Comparison of ENCODE assay signal across 11 cellular contexts in the genomic region with DNA sequence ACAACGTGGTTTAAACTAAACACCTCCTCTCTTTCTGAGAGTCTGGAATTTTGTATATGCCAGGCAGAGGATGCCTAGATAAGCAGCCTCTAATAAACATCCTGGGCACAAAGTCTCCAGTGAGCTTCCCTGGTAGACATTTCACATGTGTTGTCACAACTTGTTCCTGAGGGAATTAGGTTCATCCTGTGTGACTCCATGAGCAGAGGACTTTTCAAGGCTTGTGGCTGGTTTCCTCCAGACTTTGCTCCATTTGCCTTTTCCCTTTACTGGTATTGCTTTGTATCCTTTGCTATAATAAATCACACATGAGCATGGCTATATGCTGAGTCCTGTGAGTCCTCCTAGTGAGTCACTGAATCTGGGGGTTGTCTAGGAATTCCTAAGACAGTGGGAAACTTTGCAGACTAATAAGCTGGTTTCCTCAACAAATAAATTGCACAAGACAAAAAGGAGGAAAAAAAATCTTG.
DNase-seq lines count a peak whose midpoint lies in the region; ATAC-seq and TF ChIP-seq lines count a peak whose summit lies in the region.
"Had no signal": no experiment of that assay in that cellular context is flagged by ENCODE, and none has a peak within 500 bp of the region (broad histone marks: within the 10 kb centered on the region; RNA-seq: fewer than 3 reads in every experiment).

No MANE protein-coding gene starts in this region.

- intact Hi-C loops in left ventricle myocardium superior (cut with micrococcal nuclease), result no loop called here
- intact Hi-C loops in activated CD4-positive, alpha-beta memory T cell treated with anti-CD3 and anti-CD28 coated beads for 36 hours (cut with micrococcal nuclease), result no loop called here

- H3K4me1 Mint-ChIP-seq in activated CD4-positive, alpha-beta memory T cell treated with anti-CD3 and anti-CD28 coated beads for 36 hours (ENCODE audit: low read depth), result no peaks in the 10 kb centered on the region
- H3K4me1 Mint-ChIP-seq: IgD-negative memory B cell; stimulated activated naive CD8-positive, alpha-beta T cell treated with anti-CD3 and anti-CD28 coated beads, Interleukin-15, amount 100 ng/mL, for 72 hours had no signal

- no peaks in the 10 kb centered on the region for H3K36me3 ChIP-seq in suprapubic skin

- CTCF ChIA-PET in activated CD4-positive, alpha-beta memory T cell treated with anti-CD3 and anti-CD28 coated beads for 36 hours (lab: Charles Lee), result no interaction called here

- no peak overlapping the region for H3K27ac ChIP-seq in suprapubic skin

- no peak overlapping the region for H3K27ac Mint-ChIP-seq in activated CD4-positive, alpha-beta memory T cell treated with anti-CD3 and anti-CD28 coated beads for 36 hours
- H3K27ac Mint-ChIP-seq: IgD-negative memory B cell; stimulated activated naive CD8-positive, alpha-beta T cell treated with anti-CD3 and anti-CD28 coated beads, Interleukin-15, amount 100 ng/mL, for 72 hours had no signal

- DNase-seq in HK-2 (ENCODE audit: unreplicated experiment), result peak; percentile 8
- DNase-seq in amniotic stem cell (lab: John Stamatoyannopoulos, UW), result peak; percentile 55
- DNase-seq in foreskin fibroblast, result peak; percentile 90 to 93
- DNase-seq in stromal cell of bone marrow (ENCODE audit: low read depth), result peak; percentile 84
- no peak for DNase-seq in suprapubic skin (ENCODE audit: low spot score in 2 of 2)
- no peak for DNase-seq in left ventricle myocardium superior
- no peak for DNase-seq in activated CD4-positive, alpha-beta memory T cell treated with anti-CD3 and anti-CD28 coated beads for 36 hours
- DNase-seq: NCI-H1694; stimulated activated CD4-positive, alpha-beta T cell treated with anti-CD3 and anti-CD28 coated beads, Interleukin-4, amount 100 ng/mL, for 4 hours; stimulated activated naive CD8-positive, alpha-beta T cell treated with anti-CD3 and anti-CD28 coated beads, Interleukin-15, amount 100 ng/mL, for 72 hours had no signal

- H3K4me3 ChIP-seq in foreskin fibroblast (ENCODE audit: low read depth in 1 of 2, low read length in 2 of 2) (no peak overlapping the region), suprapubic skin (no peak overlapping the region)

- ATAC-seq in left ventricle myocardium superior, result no peak
- ATAC-seq: stimulated activated naive CD8-positive, alpha-beta T cell treated with anti-CD3 and anti-CD28 coated beads, Interleukin-15, amount 100 ng/mL, for 72 hours had no signal

- no peak for TF ChIP-seq POLR2A in suprapubic skin (IDR thresholded peaks at IDR 0.05)

- POLR2A ChIA-PET in activated CD4-positive, alpha-beta memory T cell treated with anti-CD3 and anti-CD28 coated beads for 36 hours (lab: Charles Lee), result no interaction called here

- H3K4me3 Mint-ChIP-seq in activated CD4-positive, alpha-beta memory T cell treated with anti-CD3 and anti-CD28 coated beads for 36 hours, result no peak overlapping the region
- H3K4me3 Mint-ChIP-seq: IgD-negative memory B cell; stimulated activated naive CD8-positive, alpha-beta T cell treated with anti-CD3 and anti-CD28 coated beads, Interleukin-15, amount 100 ng/mL, for 72 hours had no signal

- no peaks in the 10 kb centered on the region for H3K36me3 Mint-ChIP-seq in activated CD4-positive, alpha-beta memory T cell treated with anti-CD3 and anti-CD28 coated beads for 36 hours
- H3K36me3 Mint-ChIP-seq: IgD-negative memory B cell had no signal

- H3K4me1 ChIP-seq in suprapubic skin, result no peaks in the 10 kb centered on the region

- no peaks in the 10 kb centered on the region for H3K9me3 Mint-ChIP-seq in activated CD4-positive, alpha-beta memory T cell treated with anti-CD3 and anti-CD28 coated beads for 36 hours
- H3K9me3 Mint-ChIP-seq: stimulated activated naive CD8-positive, alpha-beta T cell treated with anti-CD3 and anti-CD28 coated beads, Interleukin-15, amount 100 ng/mL, for 72 hours had no signal

- TF ChIP-seq EP300 in suprapubic skin (IDR thresholded peaks at IDR 0.05), result no peak

- 75% methylated on average over 1 of the region's 1 CpG for WGBS in suprapubic skin

- TF ChIP-seq CTCF in foreskin fibroblast (IDR thresholded peaks at IDR 0.05; ENCODE audit: low read depth, low read length) (no peak), suprapubic skin (IDR thresholded peaks at IDR 0.05) (no peak)

- peaks cover 6% of the 10 kb centered on the region for H3K27me3 Mint-ChIP-seq in activated CD4-positive, alpha-beta memory T cell treated with anti-CD3 and anti-CD28 coated beads for 36 hours

- no peaks in the 10 kb centered on the region for H3K27me3 ChIP-seq in suprapubic skin

- H3K9me3 ChIP-seq in suprapubic skin, result no peaks in the 10 kb centered on the region

Comparison
In these comparisons a context has a peak if more than half of its experiments do, and no peak if none do; other contexts are left out.
1. DNase-seq: peak in HK-2 (single experiment), amniotic stem cell (single experiment), foreskin fibroblast (2 of 2) and stromal cell of bone marrow (single experiment); none in suprapubic skin (0 of 2), left ventricle myocardium superior (single experiment) and activated CD4-positive, alpha-beta memory T cell treated with anti-CD3 and anti-CD28 coated beads for 36 hours (single experiment).